Comparison of ENCODE assay signal across 12 cellular contexts in the genomic region with DNA sequence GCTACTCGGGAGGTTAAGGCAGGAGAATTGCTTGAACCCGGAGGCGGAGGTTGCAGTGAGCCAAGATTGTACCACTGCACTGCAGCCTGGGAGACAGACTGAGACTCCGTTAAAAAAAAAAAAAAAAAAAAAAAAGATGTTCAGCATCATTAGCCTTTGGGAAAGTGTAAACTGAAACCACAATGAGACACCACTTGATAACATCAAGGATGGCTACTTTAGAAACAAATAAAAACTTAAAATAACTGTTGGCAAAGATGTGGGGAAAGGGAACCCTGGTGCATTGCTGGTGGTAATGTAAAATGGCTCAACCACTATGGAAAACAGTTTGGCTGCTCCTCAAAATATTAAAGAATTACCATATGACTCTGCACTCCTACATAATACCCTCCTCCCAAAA. TPM values are rescaled to one million over a fixed set of nuclear protein-coding genes. Genes with fewer than 3 reads are reported as not detected.
A peak's percentile ranks its signal among the peaks of the same experiment; 100 is the strongest.
DNase-seq lines count a peak whose midpoint lies in the region; ATAC-seq and TF ChIP-seq lines count a peak whose summit lies in the region.
"Had no signal": no experiment of that assay in that cellular context is flagged by ENCODE, and none has a peak within 500 bp of the region (broad histone marks: within the 10 kb centered on the region; RNA-seq: fewer than 3 reads in every experiment).

No MANE protein-coding gene starts in this region.

- H3K27ac ChIP-seq in PC-3 (ENCODE audit: low read length) (peak overlapping the region; percentile 70), trophoblast cell (ENCODE audit: low read depth, low read length) (no peak overlapping the region)
- H3K27ac ChIP-seq: body of pancreas had no signal

- no peaks in the 10 kb centered on the region for H3K27me3 ChIP-seq in PC-3 (ENCODE audit: low read length)
- no peaks in the 10 kb centered on the region for H3K27me3 ChIP-seq in trophoblast cell (ENCODE audit: insufficient read depth, low read length)
- H3K27me3 ChIP-seq: body of pancreas had no signal

- H3K4me1 ChIP-seq in PC-3 (ENCODE audit: insufficient read depth, low read length) (peaks cover 15% of the 10 kb centered on the region), trophoblast cell (ENCODE audit: control insufficient read depth in 1 of 2, insufficient read depth in 2 of 2, low read length in 2 of 2) (peaks cover 0 to 3% of the 10 kb centered on the region in 2 experiments)

- no peak overlapping the region for H3K4ac ChIP-seq in trophoblast cell (ENCODE audit: low read depth, low read length)

- H3K14ac ChIP-seq in trophoblast cell (ENCODE audit: low read length), result no peak overlapping the region

- H3K36me3 ChIP-seq in PC-3 (ENCODE audit: low read depth, low read length) (peaks cover 6% of the 10 kb centered on the region), trophoblast cell (ENCODE audit: control insufficient read depth in 1 of 2, insufficient read depth in 2 of 2, low read length in 2 of 2) (peaks cover 2% of the 10 kb centered on the region in 2 experiments)

- POLR2A ChIA-PET in PC-3 (lab: Charles Lee; ENCODE audit: unreplicated experiment), result no interaction called here

- H4K12ac ChIP-seq in trophoblast cell (ENCODE audit: low read depth, low read length), result no peak overlapping the region

- peaks cover 8% of the 10 kb centered on the region for H3K79me1 ChIP-seq in trophoblast cell (ENCODE audit: low read length)

- no peak overlapping the region for H2AK5ac ChIP-seq in trophoblast cell (ENCODE audit: low read length)

- H2BK5ac ChIP-seq in trophoblast cell (ENCODE audit: low read depth, low read length, poor library complexity), result no peak overlapping the region

- no peak overlapping the region for H2BK120ac ChIP-seq in trophoblast cell (ENCODE audit: insufficient read depth, low read length, poor library complexity)

- H3K9me3 ChIP-seq in PC-3 (ENCODE audit: low read length), result no peaks in the 10 kb centered on the region
- H3K9me3 ChIP-seq in trophoblast cell (ENCODE audit: insufficient read depth, low read depth, low read length), result no peaks in the 10 kb centered on the region
- H3K9me3 ChIP-seq: body of pancreas had no signal

- no peak overlapping the region for H3K18ac ChIP-seq in trophoblast cell (ENCODE audit: low read length)

- no peak overlapping the region for H3K23ac ChIP-seq in trophoblast cell (ENCODE audit: low read length)

- peaks cover 4% of the 10 kb centered on the region; the same call in 1 of the 2 replicates for H4K20me1 ChIP-seq in PC-3 (ENCODE audit: low read length)

- H4K91ac ChIP-seq in trophoblast cell (ENCODE audit: low read depth, low read length), result no peak overlapping the region

- DNase-seq in AG10803 (ENCODE audit: low read depth), result peak; percentile 13
- peak; percentile 39 for DNase-seq in EL
- DNase-seq in PC-3, result peak; percentile 51
- DNase-seq in epithelial cell of esophagus (ENCODE audit: low read depth), result no peak
- no peak for DNase-seq in trophoblast cell
- no peak for DNase-seq in stimulated activated CD4-positive, alpha-beta T cell treated with anti-CD3 and anti-CD28 coated beads, Interleukin-4, amount 100 ng/mL, for 1 hour
- DNase-seq in germinal center (ENCODE audit: low spot score), result no peak
- DNase-seq: activated CD4-positive, CD25-positive, alpha-beta regulatory T cell; NCI-H774 had no signal

- CTCF ChIA-PET in PC-3 (lab: Charles Lee), result no interaction called here

- no peaks in the 10 kb centered on the region for H3K9me2 ChIP-seq in PC-3 (replicated peaks; ENCODE audit: low read length)

- ATAC-seq in PC-3 (peak; percentile 25; the same call in 1 of the 2 replicates), GM18870 (IDR thresholded peaks at IDR 0.05; ENCODE audit: unreplicated experiment) (no peak)
- ATAC-seq: body of pancreas had no signal

- H2AFZ ChIP-seq in PC-3 (ENCODE audit: low read length) (no peak overlapping the region), trophoblast cell (ENCODE audit: insufficient read depth, low read length, poor library complexity) (no peak overlapping the region)

- H3K4me3 ChIP-seq in AG10803 (ENCODE audit: low read length) (peak overlapping the region; percentile 23), PC-3 (ENCODE audit: low read length) (peak overlapping the region; percentile 94), epithelial cell of esophagus (ENCODE audit: low read length) (peak overlapping the region; percentile 95), trophoblast cell (ENCODE audit: low read depth, low read length) (no peak overlapping the region)
- H3K4me3 ChIP-seq: body of pancreas, lung had no signal

- no peaks in the 10 kb centered on the region for H3F3A ChIP-seq in PC-3 (ENCODE audit: low read length, unreplicated experiment)

- intact Hi-C loops in PC-3 (cut with micrococcal nuclease), result no loop called here

- no peak overlapping the region for H4K8ac ChIP-seq in trophoblast cell (ENCODE audit: low read depth, low read length)

- no peak overlapping the region for H2BK12ac ChIP-seq in trophoblast cell (ENCODE audit: low read length)

- WGBS in trophoblast cell (ENCODE audit: extremely low coverage, insufficient coverage, insufficient read length), result no CpG with 5 or more reads among the region's 4 CpGs

- H3K4me2 ChIP-seq in PC-3 (ENCODE audit: low read length) (peak overlapping the region; percentile 95), trophoblast cell (ENCODE audit: low read length) (no peak overlapping the region)

- H3K79me2 ChIP-seq in PC-3 (ENCODE audit: low read length) (peaks cover 75% of the 10 kb centered on the region), trophoblast cell (ENCODE audit: control insufficient read depth, insufficient read depth, low read length, poor library complexity) (peaks cover 7% of the 10 kb centered on the region)

- BruUV-seq in PC-3 (replicated peaks; lab: Mats Ljungman, UMichigan), result no TSS peak

- H3K9ac ChIP-seq in PC-3 (ENCODE audit: low read length) (no peak overlapping the region), trophoblast cell (ENCODE audit: low read length) (no peak overlapping the region)

- TF ChIP-seq CTCF in AG10803 (conservative IDR thresholded peaks at IDR 0.05; ENCODE audit: low read length), result no peak
- TF ChIP-seq CTCF in PC-3 (conservative IDR thresholded peaks at IDR 0.05; ENCODE audit: low read depth, low read length), result no peak
- no peak for TF ChIP-seq CTCF in epithelial cell of esophagus (IDR thresholded peaks at IDR 0.05; ENCODE audit: insufficient read depth, low read depth, low read length, missing control alignments)

RNA-seq across cellular contexts. Expression of a gene that starts 1.9 kb away (rescaled TPM):
- total RNA-seq in PC-3 (2014; rRNA removed), result 24.1 and 32.4 TPM in 2 replicates
- 18.0 and 19.2 TPM in 2 replicates for polyA plus RNA-seq in trophoblast cell (2013)

RNA-seq across cellular contexts. Expression of a gene that starts 49.3 kb away (rescaled TPM):
- 21.9 and 22.5 TPM in 2 replicates for total RNA-seq in PC-3 (2014; rRNA removed)
- 47.6 TPM in 2 replicates for polyA plus RNA-seq in trophoblast cell (2013)

Comparison
In these comparisons a context has a peak if more than half of its experiments do, and no peak if none do; other contexts are left out.
1. DNase-seq: peak in AG10803 (single experiment), EL (single experiment) and PC-3 (single experiment); none in epithelial cell of esophagus (single experiment), trophoblast cell (0 of 2), stimulated activated CD4-positive, alpha-beta T cell treated with anti-CD3 and anti-CD28 coated beads, Interleukin-4, amount 100 ng/mL, for 1 hour (single experiment) and germinal center (single experiment).